In the genomic region with DNA sequence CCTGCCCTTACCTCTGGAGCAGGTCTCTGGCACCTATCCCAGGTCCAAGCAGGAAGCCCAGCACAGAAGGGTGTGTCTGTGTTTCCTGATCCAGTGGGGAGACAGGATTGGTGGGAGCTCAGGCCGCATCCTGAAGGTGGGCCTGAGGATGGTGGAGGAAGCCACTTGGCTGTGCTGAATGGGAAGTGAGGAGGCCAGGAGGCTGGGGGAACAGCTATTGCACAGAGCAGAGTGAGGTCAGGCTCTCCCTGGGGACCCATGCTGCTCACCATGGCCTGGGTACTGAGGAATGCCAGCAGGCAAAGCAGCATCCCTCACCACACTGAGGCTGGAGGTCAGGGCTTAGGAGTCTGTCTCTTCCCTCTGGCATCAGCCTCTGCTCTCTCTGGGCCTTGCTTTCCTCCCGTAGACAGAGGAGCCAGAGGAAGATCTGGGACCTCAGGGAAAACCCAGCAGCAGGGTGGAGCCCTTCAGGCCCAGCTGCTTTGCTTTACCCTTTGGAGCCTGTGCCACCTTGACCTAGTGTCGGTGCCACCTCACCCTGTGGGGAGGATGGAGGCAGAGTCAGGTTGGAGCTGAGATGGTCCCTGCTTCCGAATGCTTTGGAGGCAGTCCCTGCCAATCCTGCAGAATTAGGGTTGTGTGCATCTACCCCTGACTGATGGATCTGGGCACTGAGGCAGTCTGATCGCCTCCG, we compare ENCODE assay signal across 16 cellular contexts. TPM values are rescaled to one million over a fixed set of nuclear protein-coding genes. Genes with fewer than 3 reads are reported as not detected.
A peak's percentile ranks its signal among the peaks of the same experiment; 100 is the strongest.
DNase-seq lines count a peak whose midpoint lies in the region; ATAC-seq and TF ChIP-seq lines count a peak whose summit lies in the region.
"Had no signal": no experiment of that assay in that cellular context is flagged by ENCODE, and none has a peak within 500 bp of the region (broad histone marks: within the 10 kb centered on the region; RNA-seq: fewer than 3 reads in every experiment).

No MANE protein-coding gene starts in this region.

- no peaks in the 10 kb centered on the region for H3K27me3 ChIP-seq in right atrium auricular region
- H3K27me3 ChIP-seq in muscle layer of duodenum (ENCODE audit: low read depth, low read length), result no peaks in the 10 kb centered on the region
- H3K27me3 ChIP-seq: esophagus muscularis mucosa, vagina had no signal

- H3K4me1 Mint-ChIP-seq in activated T-helper 2 cell treated with anti-CD3 and anti-CD28 coated beads, Interferon-gamma antibody, Interleukin-2, Interleukin-4, amounts not matched to agents 10 μg/mL and 5 μg/mL and 100 μg/mL, durations not matched to agents 14 hours and 24 hours and 36 hours (ENCODE audit: low read depth), result no peaks in the 10 kb centered on the region

- H3K27ac ChIP-seq in right atrium auricular region, result peak overlapping the region in 1 of 2 donors; percentile 8
- peak overlapping the region; percentile 23 for H3K27ac ChIP-seq in muscle layer of duodenum (ENCODE audit: low read length)
- H3K27ac ChIP-seq: vagina had no signal

- no peak overlapping the region for H3K4me3 ChIP-seq in right atrium auricular region
- no peak overlapping the region for H3K4me3 ChIP-seq in muscle layer of duodenum (ENCODE audit: low read depth in 1 of 2, low read length in 2 of 2)
- H3K4me3 ChIP-seq: esophagus muscularis mucosa, lung, vagina had no signal

- H3K4me1 ChIP-seq in right atrium auricular region (peaks cover 0 to 18% of the 10 kb centered on the region in 2 donors), muscle layer of duodenum (ENCODE audit: control insufficient read depth in 1 of 2, insufficient read depth in 2 of 2, low read length in 2 of 2) (no peaks in the 10 kb centered on the region)

- peak; percentile 20 for ATAC-seq in Right ventricle myocardium inferior
- no peak for ATAC-seq in GM18861 (IDR thresholded peaks at IDR 0.05; ENCODE audit: unreplicated experiment)
- ATAC-seq: WTC11 had no signal

- no peak overlapping the region for H3K4me3 Mint-ChIP-seq in activated T-helper 2 cell treated with anti-CD3 and anti-CD28 coated beads, Interferon-gamma antibody, Interleukin-2, Interleukin-4, amounts not matched to agents 10 μg/mL and 5 μg/mL and 100 μg/mL, durations not matched to agents 14 hours and 24 hours and 36 hours (ENCODE audit: low read depth)
- H3K4me3 Mint-ChIP-seq: IgD-negative memory B cell, WTC11 had no signal

- H3K36me3 ChIP-seq in right atrium auricular region (no peaks in the 10 kb centered on the region), muscle layer of duodenum (ENCODE audit: control insufficient read depth in 1 of 2, insufficient read depth in 2 of 2, low read length in 2 of 2) (no peaks in the 10 kb centered on the region)
- H3K36me3 ChIP-seq: esophagus muscularis mucosa, vagina had no signal

- no peaks in the 10 kb centered on the region for H3K9me3 ChIP-seq in right atrium auricular region
- no peaks in the 10 kb centered on the region for H3K9me3 ChIP-seq in muscle layer of duodenum (ENCODE audit: control insufficient read depth in 1 of 2, low read length in 2 of 2)
- H3K9me3 ChIP-seq: esophagus muscularis mucosa, vagina had no signal

- H3K27ac Mint-ChIP-seq in activated T-helper 2 cell treated with anti-CD3 and anti-CD28 coated beads, Interferon-gamma antibody, Interleukin-2, Interleukin-4, amounts not matched to agents 10 μg/mL and 5 μg/mL and 100 μg/mL, durations not matched to agents 14 hours and 24 hours and 36 hours, result no peak overlapping the region
- H3K27ac Mint-ChIP-seq: IgD-negative memory B cell, WTC11 had no signal

- DNase-seq in Right ventricle myocardium inferior (ENCODE audit: missing footprints) (no peak), right atrium auricular region (ENCODE audit: low spot score) (no peak), ecto neural progenitor cell (ENCODE audit: low spot score) (peak; percentile 29), anterior cingulate cortex (lab: John Stamatoyannopoulos, UW) (no peak)
- no peak for DNase-seq in activated T-helper 2 cell treated with anti-CD3 and anti-CD28 coated beads, Interferon-gamma antibody, Interleukin-2, Interleukin-4, amounts not matched to agents 10 μg/mL and 5 μg/mL and 100 μg/mL, durations not matched to agents 14 hours and 24 hours and 36 hours (ENCODE audit: low spot score)
- no peak for DNase-seq in activated naive CD4-positive, alpha-beta T cell treated with anti-CD3 and anti-CD28 coated beads, Interleukin-2, amount 50 U/mL, for 16 hours
- DNase-seq: NCI-H1105; stimulated activated naive CD4-positive, alpha-beta T cell treated with Interleukin-2 at 50 U/mL for 16 hours; SW 1271 had no signal

- no peaks in the 10 kb centered on the region for H3K27me3 Mint-ChIP-seq in activated T-helper 2 cell treated with anti-CD3 and anti-CD28 coated beads, Interferon-gamma antibody, Interleukin-2, Interleukin-4, amounts not matched to agents 10 μg/mL and 5 μg/mL and 100 μg/mL, durations not matched to agents 14 hours and 24 hours and 36 hours (ENCODE audit: low read depth)

- no peaks in the 10 kb centered on the region for H3K36me3 Mint-ChIP-seq in activated T-helper 2 cell treated with anti-CD3 and anti-CD28 coated beads, Interferon-gamma antibody, Interleukin-2, Interleukin-4, amounts not matched to agents 10 μg/mL and 5 μg/mL and 100 μg/mL, durations not matched to agents 14 hours and 24 hours and 36 hours (ENCODE audit: low read depth)
- H3K36me3 Mint-ChIP-seq: WTC11 had no signal

- no peak for TF ChIP-seq CTCF in right atrium auricular region (IDR thresholded peaks at IDR 0.05)

- intact Hi-C loops in Right ventricle myocardium inferior (cut with DNase I), result no loop called here
- intact Hi-C loops in activated T-helper 2 cell treated with anti-CD3 and anti-CD28 coated beads, Interferon-gamma antibody, Interleukin-2, Interleukin-4, amounts not matched to agents 10 μg/mL and 5 μg/mL and 100 μg/mL, durations not matched to agents 14 hours and 24 hours and 36 hours (cut with micrococcal nuclease), result no loop called here

- H3K9me3 Mint-ChIP-seq in activated T-helper 2 cell treated with anti-CD3 and anti-CD28 coated beads, Interferon-gamma antibody, Interleukin-2, Interleukin-4, amounts not matched to agents 10 μg/mL and 5 μg/mL and 100 μg/mL, durations not matched to agents 14 hours and 24 hours and 36 hours, result no peaks in the 10 kb centered on the region
- H3K9me3 Mint-ChIP-seq: IgD-negative memory B cell, WTC11 had no signal

RNA-seq across cellular contexts. Expression of a gene that starts 39.0 kb away (rescaled TPM):
- total RNA-seq in Right ventricle myocardium inferior (4.8 TPM), right atrium auricular region (1 to 10 TPM; 3.9 to 4.4 TPM)
- total RNA-seq in activated T-helper 2 cell treated with anti-CD3 and anti-CD28 coated beads, Interferon-gamma antibody, Interleukin-2, Interleukin-4, amounts not matched to agents 10 μg/mL and 5 μg/mL and 100 μg/mL, durations not matched to agents 14 hours and 24 hours and 36 hours, result 0.44 and 0.55 TPM in 2 replicates
